21 cellular contexts compared by ENCODE assay signal in genomic region chr3:114484895-114485294, GRCh38.
"Had no signal": no experiment of that assay in that cellular context is flagged by ENCODE, and none has a peak within 500 bp of the region (broad histone marks: within the 10 kb centered on the region; RNA-seq: fewer than 3 reads in every experiment).

No MANE protein-coding gene starts in this region.

- H3K27ac Mint-ChIP-seq: dendritic cell treated with granulocyte-macrophage colony-stimulating factor and Interleukin-4, amounts not matched to agents 40 ng/mL and 50 ng/mL, for 4 days; effector memory CD8-positive, alpha-beta T cell; endodermal cell had no signal

- H3K9me3 Mint-ChIP-seq: dendritic cell treated with granulocyte-macrophage colony-stimulating factor and Interleukin-4, amounts not matched to agents 40 ng/mL and 50 ng/mL, for 4 days; effector memory CD8-positive, alpha-beta T cell; endodermal cell had no signal

- H3K27me3 Mint-ChIP-seq: dendritic cell treated with granulocyte-macrophage colony-stimulating factor and Interleukin-4, amounts not matched to agents 40 ng/mL and 50 ng/mL, for 4 days; effector memory CD8-positive, alpha-beta T cell had no signal

- H3K4me3 Mint-ChIP-seq: dendritic cell treated with granulocyte-macrophage colony-stimulating factor and Interleukin-4, amounts not matched to agents 40 ng/mL and 50 ng/mL, for 4 days; effector memory CD8-positive, alpha-beta T cell; endodermal cell had no signal

- DNase-seq: colonic mucosa; cortex of kidney; effector CD8-positive, alpha-beta T cell; effector memory CD8-positive, alpha-beta T cell; endodermal cell; erythroblast; esophagus squamous epithelium; foreskin fibroblast; foreskin melanocyte; gastrocnemius medialis; glutamatergic neuron; head of caudate nucleus; heart right ventricle; hippocampal formation; left cardiac atrium; left ventricle myocardium inferior; lower lobe of right lung; mesendoderm; midbrain had no signal

- ATAC-seq: effector memory CD8-positive, alpha-beta T cell; esophagus mucosa; gastrocnemius medialis; lower lobe of right lung had no signal

- H3K4me1 Mint-ChIP-seq: endodermal cell had no signal
